ENCODE assay signal across 9 cellular contexts in the genomic region with DNA sequence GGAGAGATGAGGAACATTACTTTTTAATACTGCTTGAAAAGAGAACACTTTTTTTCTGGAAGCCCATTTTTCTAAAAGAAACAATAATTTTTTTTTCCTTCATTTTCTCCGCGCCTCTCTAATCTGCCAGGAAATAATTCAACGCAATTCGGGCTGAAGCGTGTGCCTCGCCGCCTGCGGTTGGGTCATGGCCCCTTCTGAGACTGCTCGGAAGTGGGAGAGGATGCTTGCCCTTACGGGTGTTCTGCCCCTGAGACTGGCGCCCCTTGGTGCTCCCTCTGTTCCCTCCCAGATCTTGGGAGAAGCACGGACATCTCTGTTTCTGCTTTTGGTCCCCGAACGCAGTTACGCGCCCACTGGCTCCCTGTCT. TPM values are rescaled to one million over a fixed set of nuclear protein-coding genes. Genes with fewer than 3 reads are reported as not detected.
DNase-seq lines count a peak whose midpoint lies in the region; ATAC-seq and TF ChIP-seq lines count a peak whose summit lies in the region.
"Had no signal": no experiment of that assay in that cellular context is flagged by ENCODE, and none has a peak within 500 bp of the region (broad histone marks: within the 10 kb centered on the region; RNA-seq: fewer than 3 reads in every experiment).

No MANE protein-coding gene starts in this region.

- peaks cover 10% of the 10 kb centered on the region for H3K4me1 ChIP-seq in testis

- peaks cover 13% of the 10 kb centered on the region for H3K4me1 Mint-ChIP-seq in activated CD4-positive, alpha-beta T cell treated with anti-CD3 and anti-CD28 coated beads, Interleukin-2, amount 10 ng/mL, durations not matched to agents 7 days and 5 days

- intact Hi-C loops in testis (cut with DNase I; ENCODE audit: low total_unique reads) = no loop called here

- H3K4me3 Mint-ChIP-seq in activated CD4-positive, alpha-beta T cell treated with anti-CD3 and anti-CD28 coated beads, Interleukin-2, amount 10 ng/mL, durations not matched to agents 7 days and 5 days = peak overlapping the region; percentile 43

- peaks cover 2% of the 10 kb centered on the region for H3K36me3 Mint-ChIP-seq in activated CD4-positive, alpha-beta T cell treated with anti-CD3 and anti-CD28 coated beads, Interleukin-2, amount 10 ng/mL, durations not matched to agents 7 days and 5 days (ENCODE audit: low read depth)

- H3K9me3 ChIP-seq in testis = no peaks in the 10 kb centered on the region

- TF ChIP-seq CTCF in WI38 (IDR thresholded peaks at IDR 0.05; ENCODE audit: low read depth, low read length) (no peak), testis (IDR thresholded peaks at IDR 0.05) (no peak), omental fat pad (IDR thresholded peaks at IDR 0.05) (no peak)

- H3K36me3 ChIP-seq in testis (ENCODE audit: low read depth, missing control alignments) = no peaks in the 10 kb centered on the region

- DNase-seq in activated CD4-positive, alpha-beta T cell treated with anti-CD3 and anti-CD28 coated beads, Interleukin-2, amount 10 ng/mL, durations not matched to agents 7 days and 5 days = no peak
- DNase-seq in activated CD4-positive, alpha-beta T cell treated with anti-CD3 and anti-CD28 coated beads for 1 hour = no peak
- DNase-seq in inferior parietal cortex (ENCODE audit: extremely low spot score) (peak; percentile 15), testis (no peak), omental fat pad (ENCODE audit: low spot score) (no peak)
- DNase-seq: DND-41 had no signal

- H3K27me3 ChIP-seq in testis = no peaks in the 10 kb centered on the region

- ATAC-seq in HG03097 (IDR thresholded peaks at IDR 0.05; ENCODE audit: low FRiP score, unreplicated experiment) (no peak), omental fat pad (ENCODE audit: low FRiP score) (no peak), GM18858 (IDR thresholded peaks at IDR 0.05; ENCODE audit: unreplicated experiment) (no peak)

- TF ChIP-seq POLR2A in testis (IDR thresholded peaks at IDR 0.05) = no peak

- no peak overlapping the region for H3K27ac ChIP-seq in testis

- no peak overlapping the region for H3K27ac Mint-ChIP-seq in activated CD4-positive, alpha-beta T cell treated with anti-CD3 and anti-CD28 coated beads, Interleukin-2, amount 10 ng/mL, durations not matched to agents 7 days and 5 days

- H3K9me3 Mint-ChIP-seq in activated CD4-positive, alpha-beta T cell treated with anti-CD3 and anti-CD28 coated beads, Interleukin-2, amount 10 ng/mL, durations not matched to agents 7 days and 5 days = no peaks in the 10 kb centered on the region

- H3K27me3 Mint-ChIP-seq in activated CD4-positive, alpha-beta T cell treated with anti-CD3 and anti-CD28 coated beads, Interleukin-2, amount 10 ng/mL, durations not matched to agents 7 days and 5 days = peaks cover 51% of the 10 kb centered on the region

- 1 to 2% methylated on average over 16 of the region's 16 CpGs for WGBS in testis, 2 donors

- POLR2A ChIA-PET in activated CD4-positive, alpha-beta T cell treated with anti-CD3 and anti-CD28 coated beads, Interleukin-2, amount 10 ng/mL, durations not matched to agents 7 days and 5 days (lab: Charles Lee) = no interaction called here

- CTCF ChIA-PET in activated CD4-positive, alpha-beta T cell treated with anti-CD3 and anti-CD28 coated beads, Interleukin-2, amount 10 ng/mL, durations not matched to agents 7 days and 5 days (lab: Charles Lee) = interaction anchor here (1.1 kb wide), 1 partner anchor 43 kb away, joined by 3 read pairs; no protein-coding TSS in a partner anchor

- H3K4me3 ChIP-seq in WI38 (ENCODE audit: low read depth, low read length) = peak overlapping the region; percentile 41
- peak overlapping the region; percentile 36 to 38 for H3K4me3 ChIP-seq in testis

RNA-seq across cellular contexts. Expression of gene TBC1D30, which starts 0.3 kb away (rescaled TPM):
- total RNA-seq in activated CD4-positive, alpha-beta T cell treated with anti-CD3 and anti-CD28 coated beads, Interleukin-2, amount 10 ng/mL, durations not matched to agents 7 days and 5 days = under 1 TPM; 0.19 to 0.20 TPM
- total RNA-seq in testis = 1 to 10 TPM; 8.3 to 8.7 TPM
- polyA plus RNA-seq in testis (ENCODE audit: insufficient read depth, low read depth, low replicate concordance) = 7.0 TPM
- 10 to 100 TPM in 2 of 4 donors, 1 to 10 TPM in 2; 2.6 to 20.9 (median 9.3) TPM for total RNA-seq in omental fat pad
